26 cellular contexts compared by ENCODE assay signal in the genomic region with DNA sequence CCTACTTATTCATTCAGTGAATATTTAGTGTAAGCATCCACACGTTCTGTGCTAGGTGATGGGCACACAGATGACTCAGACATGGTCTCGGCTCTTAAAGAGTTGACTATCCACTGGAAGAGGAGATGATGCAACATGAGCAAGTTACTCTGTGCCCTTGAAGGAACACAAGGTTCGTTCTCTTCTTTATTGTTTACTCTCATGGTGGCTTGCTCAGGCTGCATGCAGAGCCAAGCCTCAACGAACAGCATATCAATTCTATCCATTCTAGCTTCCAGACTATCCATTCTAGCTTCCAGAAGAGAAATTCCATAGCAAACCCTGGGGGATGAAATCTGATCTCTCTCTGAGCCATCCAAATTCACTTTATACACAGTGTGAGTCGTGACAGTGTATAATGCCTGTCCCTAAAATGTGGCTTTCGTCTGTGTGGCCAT.
DNase-seq lines count a peak whose midpoint lies in the region; ATAC-seq, FAIRE-seq and TF ChIP-seq lines count a peak whose summit lies in the region.
"Had no signal": no experiment of that assay in that cellular context is flagged by ENCODE, and none has a peak within 500 bp of the region (broad histone marks: within the 10 kb centered on the region; RNA-seq: fewer than 3 reads in every experiment).

No MANE protein-coding gene starts in this region.

- peaks cover 6% of the 10 kb centered on the region; the same call in 1 of the 2 replicates for H3K36me3 Mint-ChIP-seq in HFFc6 (ENCODE audit: low read depth)
- no peaks in the 10 kb centered on the region for H3K36me3 Mint-ChIP-seq in astrocyte (ENCODE audit: low read depth, unreplicated experiment)
- H3K36me3 Mint-ChIP-seq in CD4-positive, alpha-beta T cell (ENCODE audit: low read depth): no peaks in the 10 kb centered on the region
- H3K36me3 Mint-ChIP-seq: activated naive CD8-positive, alpha-beta T cell; CD4-positive, alpha-beta memory T cell; IgD-negative memory B cell; neural progenitor cell; WTC11 had no signal

- WGBS in A549 (ENCODE audit: missing lambda C conversion rate): 53% methylated on average over 6 of the region's 6 CpGs

- FAIRE-seq in A549 (lab: Jason Lieb, UNC) (no peak), astrocyte (lab: Jason Lieb, UNC) (no peak)
- FAIRE-seq: H1 had no signal

- TF ChIP-seq RAD21 in A549 (conservative IDR thresholded peaks at IDR 0.05 in 1 of 2, IDR thresholded peaks at IDR 0.05 in 1 of 2): no peak

- TF ChIP-seq CTCF in A549 (IDR thresholded peaks at IDR 0.05): no peak
- TF ChIP-seq CTCF in HFFc6 (IDR thresholded peaks at IDR 0.05): no peak
- TF ChIP-seq CTCF in astrocyte (IDR thresholded peaks at IDR 0.05; ENCODE audit: insufficient read depth, low read depth, low read length): no peak
- TF ChIP-seq CTCF in foreskin keratinocyte (conservative IDR thresholded peaks at IDR 0.05): no peak
- no peak for TF ChIP-seq CTCF in CD4-positive, alpha-beta T cell (IDR thresholded peaks at IDR 0.05)

- H3K4me1 ChIP-seq in A549 (peaks cover 21% of the 10 kb centered on the region; the same call in 1 of the 3 replicates), astrocyte (ENCODE audit: insufficient read depth, low read length) (no peaks in the 10 kb centered on the region), foreskin keratinocyte (peaks cover 5% of the 10 kb centered on the region)
- H3K4me1 ChIP-seq: neural progenitor cell had no signal

- H3K27me3 Mint-ChIP-seq in HFFc6 (ENCODE audit: insufficient read depth) (no peaks in the 10 kb centered on the region; the same call in 1 of the 2 replicates), astrocyte (ENCODE audit: low read depth, unreplicated experiment) (no peaks in the 10 kb centered on the region)
- H3K27me3 Mint-ChIP-seq in CD4-positive, alpha-beta T cell: no peaks in the 10 kb centered on the region
- H3K27me3 Mint-ChIP-seq: IgD-negative memory B cell, T-helper 17 cell had no signal

- H3K27me3 ChIP-seq in astrocyte (ENCODE audit: insufficient read depth, low read length) (no peaks in the 10 kb centered on the region), foreskin keratinocyte (no peaks in the 10 kb centered on the region)
- no peaks in the 10 kb centered on the region for H3K27me3 ChIP-seq in CD4-positive, alpha-beta T cell (ENCODE audit: control insufficient read depth, insufficient read depth, low read length)
- H3K27me3 ChIP-seq: cardiac muscle cell, neural progenitor cell, tibial artery had no signal

- peaks cover 42% of the 10 kb centered on the region for H3K4me1 Mint-ChIP-seq in HFFc6 (ENCODE audit: low read depth)
- peaks cover 15% of the 10 kb centered on the region for H3K4me1 Mint-ChIP-seq in astrocyte (ENCODE audit: low read depth, unreplicated experiment)
- no peaks in the 10 kb centered on the region for H3K4me1 Mint-ChIP-seq in CD4-positive, alpha-beta T cell (ENCODE audit: low read depth)
- H3K4me1 Mint-ChIP-seq: CD4-positive, alpha-beta memory T cell; IgD-negative memory B cell; neural progenitor cell; T-helper 17 cell; WTC11 had no signal

- H3K27ac Mint-ChIP-seq in HFFc6: 0 out of 2 replicates have a peak overlapping the region, but pooled peaks have one; percentile 9
- H3K27ac Mint-ChIP-seq in astrocyte (ENCODE audit: unreplicated experiment): no peak overlapping the region
- no peak overlapping the region for H3K27ac Mint-ChIP-seq in CD4-positive, alpha-beta T cell
- H3K27ac Mint-ChIP-seq: activated CD8-positive, alpha-beta T cell treated with anti-CD3 and anti-CD28 coated beads, Interleukin-2, amount 10 ng/mL, durations not matched to agents 7 days and 5 days; activated naive CD8-positive, alpha-beta T cell; activated T-cell treated with anti-CD3 and anti-CD28 coated beads, Interleukin-2, amount 50 U/mL, for 72 hours; CD4-positive, alpha-beta memory T cell; IgD-negative memory B cell; neural progenitor cell; T-helper 17 cell; WTC11 had no signal

- H3K36me3 ChIP-seq in astrocyte (ENCODE audit: insufficient read depth, low read length): no peaks in the 10 kb centered on the region
- H3K36me3 ChIP-seq: cardiac muscle cell, neural progenitor cell, tibial artery had no signal

- H3K4me3 Mint-ChIP-seq in HFFc6: peak overlapping the region; percentile 11; the same call in 1 of the 2 replicates
- H3K4me3 Mint-ChIP-seq in astrocyte (ENCODE audit: unreplicated experiment): no peak overlapping the region
- H3K4me3 Mint-ChIP-seq in CD4-positive, alpha-beta T cell: no peak overlapping the region
- H3K4me3 Mint-ChIP-seq: activated CD8-positive, alpha-beta T cell treated with anti-CD3 and anti-CD28 coated beads, Interleukin-2, amount 10 ng/mL, durations not matched to agents 7 days and 5 days; activated naive CD8-positive, alpha-beta T cell; activated T-cell treated with anti-CD3 and anti-CD28 coated beads, Interleukin-2, amount 50 U/mL, for 72 hours; CD4-positive, alpha-beta memory T cell; IgD-negative memory B cell; neural progenitor cell; T-helper 17 cell; WTC11 had no signal

- ATAC-seq in A549 (no peak), foreskin keratinocyte (peak; percentile 61), sciatic nerve (no peak), HG02763 (IDR thresholded peaks at IDR 0.05; ENCODE audit: unreplicated experiment) (no peak)
- no peak for ATAC-seq in CD4-positive, alpha-beta T cell (ENCODE audit: poor library complexity)
- ATAC-seq: activated CD8-positive, alpha-beta T cell treated with anti-CD3 and anti-CD28 coated beads, Interleukin-2, amount 10 ng/mL, durations not matched to agents 7 days and 5 days; esophagus mucosa; T-helper 17 cell; WTC11 had no signal

- H3K79me2 ChIP-seq in astrocyte (ENCODE audit: insufficient read depth, low read length): no peaks in the 10 kb centered on the region

- H3K4me3 ChIP-seq in A549: no peak overlapping the region
- H3K4me3 ChIP-seq in astrocyte (ENCODE audit: insufficient read depth, low read depth, low read length): no peak overlapping the region
- H3K4me3 ChIP-seq: cardiac muscle cell, neural progenitor cell, tibial artery had no signal

- H3K9me3 Mint-ChIP-seq in HFFc6 (peaks cover 5% of the 10 kb centered on the region; the same call in 1 of the 2 replicates), astrocyte (ENCODE audit: unreplicated experiment) (peaks cover 4% of the 10 kb centered on the region)
- no peaks in the 10 kb centered on the region for H3K9me3 Mint-ChIP-seq in CD4-positive, alpha-beta T cell
- H3K9me3 Mint-ChIP-seq: neural progenitor cell had no signal

- intact Hi-C loops in CD4-positive, alpha-beta T cell (cut with DNase I, micrococcal nuclease): no loop called here
- intact Hi-C loops in sciatic nerve (cut with DNase I): no loop called here

- H2AFZ ChIP-seq in astrocyte (ENCODE audit: low read depth, low read length): no peak overlapping the region
- H2AFZ ChIP-seq: neural progenitor cell had no signal

- no peak for TF ChIP-seq POLR2A in A549 (IDR thresholded peaks at IDR 0.05; ENCODE audit: low read length)

- no peaks in the 10 kb centered on the region for H4K20me1 ChIP-seq in astrocyte (ENCODE audit: insufficient read depth, low read length)

- CTCF ChIA-PET in A549 (lab: Yijun Ruan, JAX): no interaction called here
- CTCF ChIA-PET in CD4-positive, alpha-beta T cell (lab: Charles Lee): no interaction called here

- H3K4me2 ChIP-seq in A549: peak overlapping the region; percentile 0; the same call in 1 of the 3 replicates
- no peak overlapping the region for H3K4me2 ChIP-seq in astrocyte (ENCODE audit: low read length)
- H3K4me2 ChIP-seq: neural progenitor cell had no signal

- H3K9ac ChIP-seq in astrocyte (ENCODE audit: low read length): no peak overlapping the region
- H3K9ac ChIP-seq: neural progenitor cell had no signal

- POLR2A ChIA-PET in A549 (lab: Yijun Ruan, JAX): no interaction called here
- POLR2A ChIA-PET in CD4-positive, alpha-beta T cell (lab: Charles Lee): no interaction called here

- TF ChIP-seq EP300 in A549 (IDR thresholded peaks at IDR 0.05): no peak

- H3K9me3 ChIP-seq in A549 (no peaks in the 10 kb centered on the region), astrocyte (ENCODE audit: insufficient read depth, low read depth, low read length) (no peaks in the 10 kb centered on the region)
- no peaks in the 10 kb centered on the region for H3K9me3 ChIP-seq in CD4-positive, alpha-beta T cell (ENCODE audit: control insufficient read depth, low read length)
- H3K9me3 ChIP-seq: tibial artery had no signal

- DNase-seq in A549 (ENCODE audit: low read depth in 1 of 2, low spot score in 1 of 2): peak in 1 of 2 experiments; percentile 7
- DNase-seq in HFFc6: peak; percentile 33
- peak; percentile 47 for DNase-seq in astrocyte (ENCODE audit: low read depth)
- DNase-seq in foreskin keratinocyte: peak in 1 of 2 donors; percentile 77
- DNase-seq in CD4-positive, alpha-beta T cell: no peak
- DNase-seq in NCI-H1436 treated with DMSO at 0.1 percent for 48 hours (lab: John Stamatoyannopoulos, UW): no peak
- no peak for DNase-seq in sciatic nerve (ENCODE audit: low spot score)
- DNase-seq: ACHN; activated CD8-positive, alpha-beta T cell treated with anti-CD3 and anti-CD28 coated beads, Interleukin-2, amount 10 ng/mL, durations not matched to agents 7 days and 5 days; activated T-cell treated with anti-CD3 and anti-CD28 coated beads, Interleukin-2, amount 50 U/mL, for 72 hours; CD4-positive, alpha-beta memory T cell; DMS79 treated with DMSO at 0.1 percent for 48 hours; hypothalamus; MV-4-11; NCI-H2081 treated with DMSO at 0.1 percent for 48 hours; NCI-H526 treated with DMSO at 0.1 percent for 48 hours; T-helper 17 cell; tibial artery had no signal

- H3K27ac ChIP-seq in A549 (peak overlapping the region; percentile 31 to 54; a peak in 2 of 6 replicates), astrocyte (ENCODE audit: low read depth, low read length) (no peak overlapping the region), foreskin keratinocyte (no peak overlapping the region)
- no peak overlapping the region for H3K27ac ChIP-seq in CD4-positive, alpha-beta T cell (ENCODE audit: low read depth, low read length)
- H3K27ac ChIP-seq: cardiac muscle cell, neural progenitor cell had no signal

TF ChIP-seq in A549, 52 proteins besides CTCF, POLR2A, EP300 and RAD21 (continues in another document):
- TF ChIP-seq RFX5 (IDR thresholded peaks at IDR 0.05) (no peak), CHD4 (IDR thresholded peaks at IDR 0.05; ENCODE audit: borderline replicate concordance) (no peak), BHLHE40 (IDR thresholded peaks at IDR 0.05; ENCODE audit: low read depth, low read length) (no peak), EHF (CRISPR knock-in tag; IDR thresholded peaks at IDR 0.05) (no peak), JUN (IDR thresholded peaks at IDR 0.05) (no peak)
- TF ChIP-seq, protein P1, sequence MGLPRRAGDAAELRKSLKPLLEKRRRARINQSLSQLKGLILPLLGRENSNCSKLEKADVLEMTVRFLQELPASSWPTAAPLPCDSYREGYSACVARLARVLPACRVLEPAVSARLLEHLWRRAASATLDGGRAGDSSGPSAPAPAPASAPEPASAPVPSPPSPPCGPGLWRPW (IDR thresholded peaks at IDR 0.05): no peak
- TF ChIP-seq, protein P2, sequence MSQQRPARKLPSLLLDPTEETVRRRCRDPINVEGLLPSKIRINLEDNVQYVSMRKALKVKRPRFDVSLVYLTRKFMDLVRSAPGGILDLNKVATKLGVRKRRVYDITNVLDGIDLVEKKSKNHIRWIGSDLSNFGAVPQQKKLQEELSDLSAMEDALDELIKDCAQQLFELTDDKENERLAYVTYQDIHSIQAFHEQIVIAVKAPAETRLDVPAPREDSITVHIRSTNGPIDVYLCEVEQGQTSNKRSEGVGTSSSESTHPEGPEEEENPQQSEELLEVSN (IDR thresholded peaks at IDR 0.05; ENCODE audit: borderline replicate concordance, low read depth): no peak

Comparison
In these comparisons a context has a peak if more than half of its experiments do, and no peak if none do; other contexts are left out.
1. DNase-seq: peak in HFFc6 (single experiment) and astrocyte (single experiment); none in CD4-positive, alpha-beta T cell (0 of 10), NCI-H1436 treated with DMSO at 0.1 percent for 48 hours (single experiment) and sciatic nerve (single experiment).
2. H3K27ac ChIP-seq: peak in A549 (2 of 2); none in astrocyte (single experiment), foreskin keratinocyte (single experiment) and CD4-positive, alpha-beta T cell (single experiment).